Comparison of ENCODE assay signal across 16 cellular contexts in genomic region chr1:236457775-236458174, GRCh38.
A peak's percentile ranks its signal among the peaks of the same experiment; 100 is the strongest.
DNase-seq lines count a peak whose midpoint lies in the region; ATAC-seq, FAIRE-seq and TF ChIP-seq lines count a peak whose summit lies in the region.
"Had no signal": no experiment of that assay in that cellular context is flagged by ENCODE, and none has a peak within 500 bp of the region (broad histone marks: within the 10 kb centered on the region; RNA-seq: fewer than 3 reads in every experiment).

No MANE protein-coding gene starts in this region.

- H3K9ac ChIP-seq in GM12878 (ENCODE audit: control insufficient read depth, insufficient read depth, low read length) = no peak overlapping the region

- no peak for TF ChIP-seq EP300 in GM12878 (IDR thresholded peaks at IDR 0.05; ENCODE audit: borderline replicate concordance in 1 of 2, control insufficient read depth in 1 of 2, low read depth in 2 of 2, low read length in 2 of 2)

- H3K4me3 Mint-ChIP-seq in activated T-cell treated with anti-CD3 and anti-CD28 coated beads, Interleukin-2, amount 50 U/mL, for 24 hours = no peak overlapping the region
- H3K4me3 Mint-ChIP-seq in CD4-positive, alpha-beta T cell = no peak overlapping the region

- in situ Hi-C loops in GM12878 (cut with MboI) = no loop called here

- peaks cover 16% of the 10 kb centered on the region for H3K4me1 ChIP-seq in GM12878 (ENCODE audit: control insufficient read depth, insufficient read depth, low read length)

- FAIRE-seq in GM12878 (lab: Jason Lieb, UNC) = no peak
- FAIRE-seq: H54 had no signal

- no peak overlapping the region for H2AFZ ChIP-seq in GM12878 (ENCODE audit: control insufficient read depth, low read depth, low read length)

- DNase-seq in activated T-cell treated with anti-CD3 and anti-CD28 coated beads, Interleukin-2, amount 50 U/mL, for 24 hours = no peak
- no peak for DNase-seq in activated T-cell treated with anti-CD3 and anti-CD28 coated beads for 4 hours
- peak; percentile 50 for DNase-seq in GM12878 (ENCODE audit: low read depth, low spot score)
- no peak for DNase-seq in CD4-positive, alpha-beta T cell
- DNase-seq in NCI-H524 treated with DMSO at 0.1 percent for 48 hours (lab: John Stamatoyannopoulos, UW) = no peak
- no peak for DNase-seq in epidermal melanocyte (ENCODE audit: insufficient read length, low spot score)
- DNase-seq: activated CD4-positive, alpha-beta T cell treated with anti-CD3 and anti-CD28 coated beads for 4 hours; activated naive CD4-positive, alpha-beta T cell treated with Interleukin-2 at 50 U/mL for 16 hours; DND-41; glutamatergic neuron; kidney glomerular epithelial cell; NCI-H2081 treated with DMSO at 0.1 percent for 48 hours; OCI-M1 had no signal

- intact Hi-C loops in GM12878 (cut with micrococcal nuclease; ENCODE audit: unreplicated experiment) = no loop called here
- intact Hi-C loops in CD4-positive, alpha-beta T cell (cut with DNase I, micrococcal nuclease) = no loop called here

- H3K4me3 ChIP-seq in GM12878 = no peak overlapping the region

- H4K20me1 ChIP-seq in GM12878 (ENCODE audit: control insufficient read depth, insufficient read depth) = no peaks in the 10 kb centered on the region

- H3K79me2 ChIP-seq in GM12878 (ENCODE audit: control insufficient read depth, insufficient read depth, low read length) = no peaks in the 10 kb centered on the region

- CTCF ChIA-PET in GM12878 (lab: Yijun Ruan, JAX) = interaction anchor here (0.7 kb wide), 1 partner anchor 28 kb away, joined by 3 read pairs; no protein-coding TSS in a partner anchor
- CTCF ChIA-PET in CD4-positive, alpha-beta T cell (lab: Charles Lee) = no interaction called here

- no peak overlapping the region for H3K27ac ChIP-seq in GM12878 (ENCODE audit: control insufficient read depth, insufficient read depth)
- no peak overlapping the region for H3K27ac ChIP-seq in CD4-positive, alpha-beta T cell (ENCODE audit: low read depth, low read length)

- H3K36me3 ChIP-seq in GM12878 (ENCODE audit: control insufficient read depth in 2 of 2, insufficient read depth in 2 of 2, low read length in 1 of 2) = no peaks in the 10 kb centered on the region

- BruUV-seq in GM12878 (replicated peaks; lab: Mats Ljungman, UMichigan) = no TSS peak

- SMC1A ChIA-PET in GM12878 (lab: Charles Lee; ENCODE audit: uncharacterized antibody, unreplicated experiment) = interaction anchor here (0.6 to 1.4 kb wide), 8 partner anchors 9 to 832 kb away, joined by 3 to 6 read pairs (median 4); no protein-coding TSS in a partner anchor

- ATAC-seq in GM19455 (IDR thresholded peaks at IDR 0.05; ENCODE audit: unreplicated experiment) (peak; percentile 55), HG02973 (IDR thresholded peaks at IDR 0.05; ENCODE audit: unreplicated experiment) (peak; percentile 73), GM12878 (peak; percentile 90)
- ATAC-seq in CD4-positive, alpha-beta T cell (ENCODE audit: poor library complexity) = no peak

- peaks cover 6% of the 10 kb centered on the region for H3K27me3 Mint-ChIP-seq in activated T-cell treated with anti-CD3 and anti-CD28 coated beads, Interleukin-2, amount 50 U/mL, for 24 hours
- H3K27me3 Mint-ChIP-seq in CD4-positive, alpha-beta T cell = peaks cover 7% of the 10 kb centered on the region

- no peaks in the 10 kb centered on the region for H3K36me3 Mint-ChIP-seq in activated T-cell treated with anti-CD3 and anti-CD28 coated beads, Interleukin-2, amount 50 U/mL, for 24 hours (ENCODE audit: low read depth)
- H3K36me3 Mint-ChIP-seq in CD4-positive, alpha-beta T cell (ENCODE audit: low read depth) = no peaks in the 10 kb centered on the region

- H3K4me1 Mint-ChIP-seq in activated T-cell treated with anti-CD3 and anti-CD28 coated beads, Interleukin-2, amount 50 U/mL, for 24 hours (ENCODE audit: low read depth) = peaks cover 8% of the 10 kb centered on the region
- no peaks in the 10 kb centered on the region for H3K4me1 Mint-ChIP-seq in CD4-positive, alpha-beta T cell (ENCODE audit: low read depth)

- TF ChIP-seq RAD21 in GM12878 (IDR thresholded peaks at IDR 0.05; ENCODE audit: insufficient read depth, low read depth, low read length) = no peak

- H3K9me3 ChIP-seq in GM12878 (replicated peaks; ENCODE audit: control insufficient read depth, insufficient read depth, low read length) = no peaks in the 10 kb centered on the region; the same call in 2 of the 3 replicates
- H3K9me3 ChIP-seq in CD4-positive, alpha-beta T cell (ENCODE audit: control insufficient read depth, low read length) = no peaks in the 10 kb centered on the region

- no peaks in the 10 kb centered on the region for H3K9me3 Mint-ChIP-seq in activated T-cell treated with anti-CD3 and anti-CD28 coated beads, Interleukin-2, amount 50 U/mL, for 24 hours
- H3K9me3 Mint-ChIP-seq in CD4-positive, alpha-beta T cell = no peaks in the 10 kb centered on the region

- RAD21 ChIA-PET in GM12878 (lab: Charles Lee; ENCODE audit: unreplicated experiment) = interaction anchor here (0.7 to 1.8 kb wide), 7 partner anchors 8 to 173 kb away, joined by 3 to 7 read pairs (median 4); no protein-coding TSS in a partner anchor

- no peak for TF ChIP-seq POLR2A in GM12878 (IDR thresholded peaks at IDR 0.05; ENCODE audit: low read depth, low read length)

- TF ChIP-seq CTCF in GM12878 (IDR thresholded peaks at IDR 0.05 in 2 of 3, conservative IDR thresholded peaks at IDR 0.05 in 1 of 3; ENCODE audit: control insufficient read depth in 2 of 3, extremely low read depth in 1 of 3, insufficient read depth in 1 of 3, low read depth in 3 of 3, low read length in 3 of 3) = no peak
- no peak for TF ChIP-seq CTCF in CD4-positive, alpha-beta T cell (IDR thresholded peaks at IDR 0.05)

- peak overlapping the region; percentile 55; the same call in 1 of the 2 replicates for H3K4me2 ChIP-seq in GM12878 (ENCODE audit: control insufficient read depth, insufficient read depth)

- H3K27ac Mint-ChIP-seq in activated T-cell treated with anti-CD3 and anti-CD28 coated beads, Interleukin-2, amount 50 U/mL, for 24 hours = peak overlapping the region; percentile 11
- no peak overlapping the region for H3K27ac Mint-ChIP-seq in CD4-positive, alpha-beta T cell

- 3% methylated on average over 2 of the region's 2 CpGs for WGBS in GM12878 (ENCODE audit: insufficient coverage, insufficient replicate concordance, low lambda C conversion rate, missing lambda C conversion rate)

- no peaks in the 10 kb centered on the region; a peak in 1 of 4 replicates for H3K27me3 ChIP-seq in GM12878 (replicated peaks in 1 of 2; ENCODE audit: control insufficient read depth in 2 of 2, insufficient read depth in 2 of 2, low read length in 1 of 2)
- H3K27me3 ChIP-seq in CD4-positive, alpha-beta T cell (ENCODE audit: control insufficient read depth, insufficient read depth, low read length) = peaks cover 6% of the 10 kb centered on the region

- POLR2A ChIA-PET in GM12878 (lab: Charles Lee) = interaction anchor here (0.7 to 1.1 kb wide), 4 partner anchors 9 to 1506 kb away, joined by 3 to 5 read pairs (median 3); no protein-coding TSS in a partner anchor
- POLR2A ChIA-PET in CD4-positive, alpha-beta T cell (lab: Charles Lee) = no interaction called here

TF ChIP-seq in GM12878, 131 proteins besides CTCF, POLR2A, EP300 and RAD21 (continues in another document):
- no peak for TF ChIP-seq CREB1 (IDR thresholded peaks at IDR 0.05; ENCODE audit: low read depth)
- TF ChIP-seq TCF12 (IDR thresholded peaks at IDR 0.05; ENCODE audit: low read depth, low read length) = no peak
- peak; percentile 68 for TF ChIP-seq JUNB (IDR thresholded peaks at IDR 0.05)
- no peak for TF ChIP-seq SMARCA5 (IDR thresholded peaks at IDR 0.05)
- no peak for TF ChIP-seq MXI1 (IDR thresholded peaks at IDR 0.05; ENCODE audit: low read depth, low read length)
- peak; percentile 31 to 41; a peak in 1 of 4 replicates for TF ChIP-seq IKZF2 (IDR thresholded peaks at IDR 0.05)
- TF ChIP-seq ZNF24 (IDR thresholded peaks at IDR 0.05) = peak; percentile 59
- TF ChIP-seq MTA2 (IDR thresholded peaks at IDR 0.05; ENCODE audit: low read depth) = peak; percentile 91
- TF ChIP-seq SMAD5 (IDR thresholded peaks at IDR 0.05; ENCODE audit: low read depth) = no peak
- peak; percentile 43; the same call in 1 of the 2 replicates for TF ChIP-seq TCF7 (IDR thresholded peaks at IDR 0.05; ENCODE audit: borderline replicate concordance)
- TF ChIP-seq RUNX3 (IDR thresholded peaks at IDR 0.05; ENCODE audit: low read length) = peak; percentile 26; the same call in 1 of the 2 replicates
- TF ChIP-seq E2F8 (IDR thresholded peaks at IDR 0.05; ENCODE audit: low read depth, partially characterized antibody) = no peak
- TF ChIP-seq SREBF1 (IDR thresholded peaks at IDR 0.05; ENCODE audit: low read length) = no peak
- TF ChIP-seq WRNIP1 (IDR thresholded peaks at IDR 0.05; ENCODE audit: borderline replicate concordance, low read depth, low read length) = no peak
